Comparison of ENCODE assay signal across 12 cellular contexts in genomic region chr1:78652019-78652560, GRCh38. TPM values are rescaled to one million over a fixed set of nuclear protein-coding genes. Genes with fewer than 3 reads are reported as not detected.
DNase-seq lines count a peak whose midpoint lies in the region; ATAC-seq, FAIRE-seq and TF ChIP-seq lines count a peak whose summit lies in the region.
"Had no signal": no experiment of that assay in that cellular context is flagged by ENCODE, and none has a peak within 500 bp of the region (broad histone marks: within the 10 kb centered on the region; RNA-seq: fewer than 3 reads in every experiment).

No MANE protein-coding gene starts in this region.

- H3K36me3 Mint-ChIP-seq in CD8-positive, alpha-beta memory T cell, result peaks cover 0 to 31% (median 3%) of the 10 kb centered on the region in 3 donors
- peaks cover 44% of the 10 kb centered on the region for H3K36me3 Mint-ChIP-seq in activated naive CD8-positive, alpha-beta T cell treated with anti-CD3 and anti-CD28 coated beads for 36 hours
- peaks cover 2% of the 10 kb centered on the region for H3K36me3 Mint-ChIP-seq in natural killer cell

- TF ChIP-seq EP300 in HepG2 (IDR thresholded peaks at IDR 0.05; ENCODE audit: low read depth in 2 of 2, low read length in 2 of 2) (no peak), HepG2 (CRISPR knock-in tag; IDR thresholded peaks at IDR 0.05; ENCODE audit: borderline replicate concordance) (no peak)

- peaks cover 0 to 2% of the 10 kb centered on the region in 2 donors for H3K27me3 Mint-ChIP-seq in CD8-positive, alpha-beta memory T cell
- H3K27me3 Mint-ChIP-seq in activated naive CD8-positive, alpha-beta T cell treated with anti-CD3 and anti-CD28 coated beads for 36 hours, result no peaks in the 10 kb centered on the region
- no peaks in the 10 kb centered on the region for H3K27me3 Mint-ChIP-seq in natural killer cell (ENCODE audit: low read depth in 2 of 2)

- no peak overlapping the region for H3K4me2 ChIP-seq in HepG2 (ENCODE audit: low read depth, low read length)

- peaks cover 14% of the 10 kb centered on the region for H3K36me3 ChIP-seq in A673 (ENCODE audit: insufficient read depth, low read length, poor library complexity, severe bottlenecking)
- peaks cover 6% of the 10 kb centered on the region for H3K36me3 ChIP-seq in CD8-positive, alpha-beta memory T cell (ENCODE audit: insufficient read depth, low read length)
- no peaks in the 10 kb centered on the region for H3K36me3 ChIP-seq in HepG2 (replicated peaks in 1 of 2; ENCODE audit: control insufficient read depth in 1 of 2, insufficient read depth in 2 of 2, low read length in 2 of 2)

- peaks cover 9% of the 10 kb centered on the region for H3K4me1 ChIP-seq in A673 (ENCODE audit: insufficient read depth, low read length, poor library complexity, severe bottlenecking)
- peaks cover 25% of the 10 kb centered on the region for H3K4me1 ChIP-seq in CD8-positive, alpha-beta memory T cell (ENCODE audit: insufficient read depth, low read length)
- no peaks in the 10 kb centered on the region for H3K4me1 ChIP-seq in HepG2 (ENCODE audit: insufficient read depth, low read length)
- H3K4me1 ChIP-seq: Caco-2 had no signal

- ATAC-seq in natural killer cell, result no peak
- no peak for ATAC-seq in HepG2
- no peak for ATAC-seq in GM19328 (IDR thresholded peaks at IDR 0.05; ENCODE audit: unreplicated experiment)

- DNase-seq in A673 (ENCODE audit: low spot score) (no peak), natural killer cell (no peak), HepG2 (ENCODE audit: low spot score) (no peak), AG20443 (ENCODE audit: low spot score) (no peak), NCI-H1105 (lab: John Stamatoyannopoulos, UW) (no peak)
- DNase-seq in CD8-positive, alpha-beta memory T cell, result no peak
- no peak for DNase-seq in activated naive CD8-positive, alpha-beta T cell treated with anti-CD3 and anti-CD28 coated beads for 36 hours
- DNase-seq: Caco-2, foreskin melanocyte had no signal

- TF ChIP-seq CTCF in A673 (conservative IDR thresholded peaks at IDR 0.05; ENCODE audit: low read depth, low read length) (no peak), natural killer cell (IDR thresholded peaks at IDR 0.05) (no peak), HepG2 (CRISPR knock-in tag; IDR thresholded peaks at IDR 0.05) (no peak)

- no peak for TF ChIP-seq POLR2A in HepG2 (IDR thresholded peaks at IDR 0.05; ENCODE audit: insufficient read depth in 1 of 2, low read depth in 2 of 2, low read length in 2 of 2)

- H3K4me3 Mint-ChIP-seq in CD8-positive, alpha-beta memory T cell, result peak overlapping the region; percentile 88 to 95 (median 90)
- H3K4me3 Mint-ChIP-seq in activated naive CD8-positive, alpha-beta T cell treated with anti-CD3 and anti-CD28 coated beads for 36 hours, result peak overlapping the region; percentile 37
- H3K4me3 Mint-ChIP-seq in natural killer cell, result peak overlapping the region; percentile 89

- no peaks in the 10 kb centered on the region for H4K20me1 ChIP-seq in HepG2 (ENCODE audit: insufficient read depth, low read length)

- in situ Hi-C loops in HepG2 (cut with HindIII; ENCODE audit: extremely low pct_ligation_motif_present, low pct_unique_long_range_greater_than_20kb), result no loop called here

- no peak for FAIRE-seq in HepG2 (lab: Jason Lieb, UNC)

- H3K27ac ChIP-seq in A673 (ENCODE audit: low read depth, low read length, poor library complexity, severe bottlenecking), result peak overlapping the region; percentile 6
- H3K27ac ChIP-seq in CD8-positive, alpha-beta memory T cell (ENCODE audit: low read depth, low read length), result no peak overlapping the region
- no peak overlapping the region for H3K27ac ChIP-seq in HepG2 (ENCODE audit: extremely low read length, insufficient read depth, low read length)

- peaks cover 0 to 6% (median 4%) of the 10 kb centered on the region in 5 donors for H3K9me3 Mint-ChIP-seq in CD8-positive, alpha-beta memory T cell
- H3K9me3 Mint-ChIP-seq in activated naive CD8-positive, alpha-beta T cell treated with anti-CD3 and anti-CD28 coated beads for 36 hours, result peaks cover 12% of the 10 kb centered on the region
- no peaks in the 10 kb centered on the region for H3K9me3 Mint-ChIP-seq in natural killer cell

- no peaks in the 10 kb centered on the region for H3K79me2 ChIP-seq in HepG2 (ENCODE audit: insufficient read depth, low read length)

- H3K4me3 ChIP-seq in A673 (ENCODE audit: low read depth, low read length, poor library complexity, severe bottlenecking), result no peak overlapping the region
- H3K4me3 ChIP-seq in CD8-positive, alpha-beta memory T cell (ENCODE audit: low read length), result peak overlapping the region; percentile 58
- H3K4me3 ChIP-seq in HepG2 (replicated peaks in 1 of 3; ENCODE audit: insufficient read depth in 1 of 3, low read depth in 2 of 3, low read length in 3 of 3), result no peak overlapping the region

- CTCF ChIA-PET in A673 (lab: Charles Lee), result no interaction called here
- CTCF ChIA-PET in CD8-positive, alpha-beta memory T cell (lab: Charles Lee), result interaction anchor here (1.9 kb wide), 1 partner anchor 35 kb away, joined by 4 read pairs; no protein-coding TSS in a partner anchor
- CTCF ChIA-PET in HepG2 (lab: Yijun Ruan, JAX; ENCODE audit: low intra/inter-chr PET ratio, low total read pairs), result no interaction called here

- peaks cover 44 to 58% (median 56%) of the 10 kb centered on the region in 3 donors for H3K4me1 Mint-ChIP-seq in CD8-positive, alpha-beta memory T cell
- peaks cover 31% of the 10 kb centered on the region for H3K4me1 Mint-ChIP-seq in activated naive CD8-positive, alpha-beta T cell treated with anti-CD3 and anti-CD28 coated beads for 36 hours
- peaks cover 51 to 59% of the 10 kb centered on the region in 2 donors for H3K4me1 Mint-ChIP-seq in natural killer cell

- H2AFZ ChIP-seq in HepG2 (ENCODE audit: low read length), result no peak overlapping the region

- H3K9me3 ChIP-seq in A673 (ENCODE audit: low read depth, low read length, poor library complexity, severe bottlenecking) (peaks cover 7% of the 10 kb centered on the region), HepG2 (ENCODE audit: low read length) (peaks cover 6% of the 10 kb centered on the region)
- no peaks in the 10 kb centered on the region for H3K9me3 ChIP-seq in CD8-positive, alpha-beta memory T cell (ENCODE audit: low read length)
- H3K9me3 ChIP-seq: Caco-2 had no signal

- POLR2A ChIA-PET in A673 (lab: Charles Lee; ENCODE audit: low non-redundant PET), result no interaction called here
- POLR2A ChIA-PET in CD8-positive, alpha-beta memory T cell (lab: Charles Lee), result no interaction called here
- POLR2A ChIA-PET in HepG2 (lab: Yijun Ruan, JAX), result no interaction called here

- peak overlapping the region; percentile 4 to 96 (median 84) for H3K27ac Mint-ChIP-seq in CD8-positive, alpha-beta memory T cell
- H3K27ac Mint-ChIP-seq in activated naive CD8-positive, alpha-beta T cell treated with anti-CD3 and anti-CD28 coated beads for 36 hours, result no peak overlapping the region
- peak overlapping the region; percentile 84 to 87 for H3K27ac Mint-ChIP-seq in natural killer cell
- H3K27ac Mint-ChIP-seq: progenitor cell of endocrine pancreas had no signal

- H3K27me3 ChIP-seq in A673 (replicated peaks; ENCODE audit: insufficient read depth, low read depth, low read length, poor library complexity), result no peaks in the 10 kb centered on the region
- no peaks in the 10 kb centered on the region for H3K27me3 ChIP-seq in CD8-positive, alpha-beta memory T cell (ENCODE audit: insufficient read depth, low read length, poor library complexity, severe bottlenecking)
- H3K27me3 ChIP-seq in HepG2 (ENCODE audit: control insufficient read depth in 1 of 2, insufficient read depth in 2 of 2, low read length in 2 of 2), result no peaks in the 10 kb centered on the region

- no peak for TF ChIP-seq RAD21 in HepG2 (CRISPR knock-in tag; IDR thresholded peaks at IDR 0.05)

- no TSS peak for BruUV-seq in A673 (replicated peaks; lab: Mats Ljungman, UMichigan)
- no TSS peak for BruUV-seq in HepG2 (replicated peaks; lab: Mats Ljungman, UMichigan)

- H3K9ac ChIP-seq in HepG2 (ENCODE audit: insufficient read depth, low read depth, low read length), result no peak overlapping the region

- WGBS in HepG2 (ENCODE audit: low lambda C conversion rate), result 25% methylated on average over 17 of the region's 17 CpGs

- intact Hi-C loops in A673 (cut with micrococcal nuclease; ENCODE audit: unreplicated experiment), result no loop called here
- intact Hi-C loops in natural killer cell (cut with micrococcal nuclease), result no loop called here
- intact Hi-C loops in HepG2 (cut with micrococcal nuclease; ENCODE audit: unreplicated experiment), result no loop called here

RNA-seq across cellular contexts. Expression of gene IFI44, which starts 2.5 kb away (rescaled TPM):
- total RNA-seq in A673 (2021) (27.8 and 29.0 TPM in 2 replicates), natural killer cell (10 to 100 TPM; 34.6 to 60.2 (median 35.5) TPM), HepG2 (2016; rRNA removed; fragmentation: Illumina TruSeq; extraction: Trizol) (not detected in 2 replicates)
- total RNA-seq in CD8-positive, alpha-beta memory T cell, result 1 to 10 TPM; 6.6 to 7.6 TPM
- 29.8 TPM for polyA plus RNA-seq in CD8-positive, alpha-beta memory T cell
- total RNA-seq in activated naive CD8-positive, alpha-beta T cell treated with anti-CD3 and anti-CD28 coated beads for 36 hours, result 10 to 100 TPM; 40.8 to 45.2 TPM
- not detected in 2 replicates for total RNA-seq in HepG2 (2016; cell fraction: cytosol; rRNA removed; fragmentation: Illumina TruSeq; extraction: Trizol; ENCODE audit: low read depth)
- not detected in 2 replicates for total RNA-seq in HepG2 (2016; cell fraction: insoluble cytoplasmic fraction; rRNA removed; fragmentation: Illumina TruSeq; extraction: Trizol)
- not detected in 2 replicates for total RNA-seq in HepG2 (2016; cell fraction: membrane; rRNA removed; fragmentation: Illumina TruSeq; extraction: Trizol)
- total RNA-seq in HepG2 (2016; cell fraction: nucleus; rRNA removed; fragmentation: Illumina TruSeq; extraction: Trizol), result not detected in 2 replicates
- not detected in 2 replicates for polyA plus RNA-seq in HepG2 (2011; rRNA removed)
- polyA plus RNA-seq in HepG2 (2011; cell fraction: cytosol; rRNA removed), result 0.12 TPM in 1 of 2 replicates, not detected in the other
- not detected in 2 replicates for polyA plus RNA-seq in HepG2 (2011; cell fraction: nucleus; rRNA removed)
- polyA plus RNA-seq in HepG2 (2012), result not detected in 2 replicates
- not detected in 2 replicates for polyA plus RNA-seq in HepG2 (2016; cell fraction: cytosol; fragmentation: Illumina TruSeq; extraction: Trizol; ENCODE audit: low read depth)
- not detected in 2 replicates for polyA plus RNA-seq in HepG2 (2016; cell fraction: insoluble cytoplasmic fraction; fragmentation: Illumina TruSeq; extraction: Trizol; ENCODE audit: low read depth)
- polyA plus RNA-seq in HepG2 (2016; cell fraction: membrane; fragmentation: Illumina TruSeq; extraction: Trizol; ENCODE audit: low read depth), result not detected in 2 replicates
- not detected in 2 replicates for polyA plus RNA-seq in HepG2 (2016; cell fraction: nucleus; fragmentation: Illumina TruSeq; extraction: Trizol; ENCODE audit: insufficient read depth, low read depth)
- 1.9 TPM in 1 of 2 replicates, not detected in the other for polyA minus RNA-seq in HepG2 (2011; rRNA and poly(A)+ RNA removed; ENCODE audit: low replicate concordance)
- not detected in 2 replicates for polyA minus RNA-seq in HepG2 (2011; cell fraction: cytosol; rRNA and poly(A)+ RNA removed)
- not detected in 2 replicates for polyA minus RNA-seq in HepG2 (2011; cell fraction: nucleus; rRNA and poly(A)+ RNA removed)
- total RNA-seq: Caco-2, OCI-LY7, progenitor cell of endocrine pancreas had no signal

RNA-seq across cellular contexts. Expression of gene IFI44L, which starts 31.8 kb away (rescaled TPM):
- total RNA-seq in A673 (2021) (7.5 and 8.5 TPM in 2 replicates), natural killer cell (10 to 100 TPM in 1 of 3 donors, 1 to 10 TPM in 2; 5.2 to 12.6 (median 6.7) TPM), HepG2 (2016; rRNA removed; fragmentation: Illumina TruSeq; extraction: Trizol) (0.04 TPM in 1 of 2 replicates, not detected in the other)
- total RNA-seq in CD8-positive, alpha-beta memory T cell, result 1 to 10 TPM; 1.4 to 2.3 TPM
- 12.7 TPM for polyA plus RNA-seq in CD8-positive, alpha-beta memory T cell
- total RNA-seq in activated naive CD8-positive, alpha-beta T cell treated with anti-CD3 and anti-CD28 coated beads for 36 hours, result 10 to 100 TPM; 38.5 to 38.6 TPM
- total RNA-seq in HepG2 (2016; cell fraction: cytosol; rRNA removed; fragmentation: Illumina TruSeq; extraction: Trizol; ENCODE audit: low read depth), result not detected in 2 replicates
- 0.17 TPM in 1 of 2 replicates, not detected in the other for total RNA-seq in HepG2 (2016; cell fraction: insoluble cytoplasmic fraction; rRNA removed; fragmentation: Illumina TruSeq; extraction: Trizol)
- total RNA-seq in HepG2 (2016; cell fraction: membrane; rRNA removed; fragmentation: Illumina TruSeq; extraction: Trizol), result not detected in 2 replicates
- total RNA-seq in HepG2 (2016; cell fraction: nucleus; rRNA removed; fragmentation: Illumina TruSeq; extraction: Trizol), result not detected in 2 replicates
- polyA plus RNA-seq in HepG2 (2011; rRNA removed), result 0.04 and 0.12 TPM in 2 replicates
- polyA plus RNA-seq in HepG2 (2011; cell fraction: cytosol; rRNA removed), result 0.03 TPM in 1 of 2 replicates, not detected in the other
- 0.06 and 0.10 TPM in 2 replicates for polyA plus RNA-seq in HepG2 (2011; cell fraction: nucleus; rRNA removed)
- polyA plus RNA-seq in HepG2 (2012), result not detected in 2 replicates
- polyA plus RNA-seq in HepG2 (2016; cell fraction: cytosol; fragmentation: Illumina TruSeq; extraction: Trizol; ENCODE audit: low read depth), result not detected in 2 replicates
- not detected in 2 replicates for polyA plus RNA-seq in HepG2 (2016; cell fraction: insoluble cytoplasmic fraction; fragmentation: Illumina TruSeq; extraction: Trizol; ENCODE audit: low read depth)
- not detected in 2 replicates for polyA plus RNA-seq in HepG2 (2016; cell fraction: membrane; fragmentation: Illumina TruSeq; extraction: Trizol; ENCODE audit: low read depth)
- 0.69 TPM in 1 of 2 replicates, not detected in the other for polyA plus RNA-seq in HepG2 (2016; cell fraction: nucleus; fragmentation: Illumina TruSeq; extraction: Trizol; ENCODE audit: insufficient read depth, low read depth)
- 0.84 TPM in 1 of 2 replicates, not detected in the other for polyA minus RNA-seq in HepG2 (2011; rRNA and poly(A)+ RNA removed; ENCODE audit: low replicate concordance)
- polyA minus RNA-seq in HepG2 (2011; cell fraction: cytosol; rRNA and poly(A)+ RNA removed), result not detected in 2 replicates
- 0.39 TPM in 1 of 2 replicates, not detected in the other for polyA minus RNA-seq in HepG2 (2011; cell fraction: nucleus; rRNA and poly(A)+ RNA removed)
- total RNA-seq: Caco-2, OCI-LY7, progenitor cell of endocrine pancreas had no signal

Comparison
In these comparisons a context has a peak if more than half of its experiments do, and no peak if none do; other contexts are left out.
1. H3K4me3 Mint-ChIP-seq: peak in every context shown above with its lines; median percentile 90 in CD8-positive, alpha-beta memory T cell; 89 in natural killer cell; 37 in activated naive CD8-positive, alpha-beta T cell treated with anti-CD3 and anti-CD28 coated beads for 36 hours.